Comparison of ENCODE assay signal across 23 cellular contexts in the genomic region with DNA sequence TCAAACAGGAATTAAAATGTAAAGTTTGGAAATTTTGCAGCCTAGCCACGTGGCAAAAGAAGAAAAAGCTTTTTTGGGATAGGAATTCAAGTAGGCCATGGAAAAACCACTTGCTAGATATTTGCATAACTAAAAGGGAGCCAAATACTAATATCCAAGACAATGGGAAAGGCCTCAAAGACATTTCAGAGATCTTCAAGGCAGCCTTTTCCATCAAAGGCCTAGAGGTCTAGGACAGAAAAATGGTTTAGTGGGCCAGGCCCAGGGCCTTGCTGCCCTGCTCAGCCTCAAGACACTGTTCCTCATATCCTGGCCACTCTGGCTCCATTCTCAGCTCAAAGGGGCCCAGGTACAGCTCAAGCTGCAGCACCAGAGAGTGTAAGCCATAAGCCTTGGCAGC.
"Had no signal": no experiment of that assay in that cellular context is flagged by ENCODE, and none has a peak within 500 bp of the region (broad histone marks: within the 10 kb centered on the region; RNA-seq: fewer than 3 reads in every experiment).

No MANE protein-coding gene starts in this region.

- H2AFZ ChIP-seq: parathyroid adenoma had no signal

- H3K4me3 ChIP-seq: heart left ventricle, left ventricle myocardium inferior, lung, mucosa of descending colon, right atrium auricular region, right lobe of liver, skin epidermis, spleen, tibial nerve, upper lobe of right lung had no signal

- H3K4me1 Mint-ChIP-seq: memory B cell; naive thymus-derived CD4-positive, alpha-beta T cell; stimulated activated effector memory CD8-positive, alpha-beta T cell treated with anti-CD3 and anti-CD28 coated beads, Interleukin-12 subunit alpha, Interleukin-12 subunit beta, amount 100 ng/mL, for 72 hours had no signal

- H3K27me3 Mint-ChIP-seq: memory B cell; natural killer cell treated with Interleukin-12 subunit alpha and Interleukin-12 subunit beta and Interleukin-15 and Interleukin-18, amount 100 ng/mL, for 72 hours; stimulated activated naive CD8-positive, alpha-beta T cell treated with anti-CD3 and anti-CD28 coated beads, Interleukin-15, Interleukin-2, amounts not matched to agents 100 ng/mL and 50 ng/mL, for 24 hours had no signal

- H3K9me3 ChIP-seq: mucosa of descending colon, right lobe of liver, upper lobe of right lung had no signal

- H3K9me3 Mint-ChIP-seq: stimulated activated effector memory CD8-positive, alpha-beta T cell treated with anti-CD3 and anti-CD28 coated beads, Interleukin-12 subunit alpha, Interleukin-12 subunit beta, amount 100 ng/mL, for 72 hours; stimulated activated naive CD8-positive, alpha-beta T cell treated with anti-CD3 and anti-CD28 coated beads, Interleukin-15, Interleukin-2, amounts not matched to agents 100 ng/mL and 50 ng/mL, for 24 hours had no signal

- H3K27ac ChIP-seq: heart left ventricle, left ventricle myocardium inferior, parathyroid adenoma, right atrium auricular region, right lobe of liver, skin epidermis, spleen, tibial nerve, upper lobe of right lung had no signal

- H3K9ac ChIP-seq: parathyroid adenoma had no signal

- H3K36me3 ChIP-seq: heart left ventricle, left ventricle myocardium inferior, right atrium auricular region, right lobe of liver, spleen, tibial nerve, upper lobe of right lung had no signal

- H3K27ac Mint-ChIP-seq: memory B cell; naive thymus-derived CD4-positive, alpha-beta T cell; natural killer cell treated with Interleukin-12 subunit alpha and Interleukin-12 subunit beta and Interleukin-15 and Interleukin-18, amount 100 ng/mL, for 72 hours; stimulated activated effector memory CD8-positive, alpha-beta T cell treated with anti-CD3 and anti-CD28 coated beads, Interleukin-12 subunit alpha, Interleukin-12 subunit beta, amount 100 ng/mL, for 72 hours; stimulated activated naive CD8-positive, alpha-beta T cell treated with anti-CD3 and anti-CD28 coated beads, Interleukin-15, Interleukin-2, amounts not matched to agents 100 ng/mL and 50 ng/mL, for 24 hours had no signal

- ATAC-seq: heart left ventricle; mucosa of descending colon; naive thymus-derived CD4-positive, alpha-beta T cell; natural killer cell treated with Interleukin-12 subunit alpha and Interleukin-12 subunit beta and Interleukin-15 and Interleukin-18, amount 100 ng/mL, for 72 hours; right lobe of liver; stimulated activated effector memory CD8-positive, alpha-beta T cell treated with anti-CD3 and anti-CD28 coated beads, Interleukin-12 subunit alpha, Interleukin-12 subunit beta, amount 100 ng/mL, for 72 hours; upper lobe of right lung had no signal

- FAIRE-seq: urothelium cell line had no signal

- H3K27me3 ChIP-seq: heart left ventricle, right atrium auricular region, right lobe of liver, spleen, tibial nerve, upper lobe of right lung had no signal

- H3K4me3 Mint-ChIP-seq: memory B cell; naive thymus-derived CD4-positive, alpha-beta T cell; natural killer cell treated with Interleukin-12 subunit alpha and Interleukin-12 subunit beta and Interleukin-15 and Interleukin-18, amount 100 ng/mL, for 72 hours; stimulated activated effector memory CD8-positive, alpha-beta T cell treated with anti-CD3 and anti-CD28 coated beads, Interleukin-12 subunit alpha, Interleukin-12 subunit beta, amount 100 ng/mL, for 72 hours; stimulated activated naive CD8-positive, alpha-beta T cell treated with anti-CD3 and anti-CD28 coated beads, Interleukin-15, Interleukin-2, amounts not matched to agents 100 ng/mL and 50 ng/mL, for 24 hours had no signal

- H3K36me3 Mint-ChIP-seq: memory B cell; naive thymus-derived CD4-positive, alpha-beta T cell; stimulated activated effector memory CD8-positive, alpha-beta T cell treated with anti-CD3 and anti-CD28 coated beads, Interleukin-12 subunit alpha, Interleukin-12 subunit beta, amount 100 ng/mL, for 72 hours had no signal

- H3K4me1 ChIP-seq: left ventricle myocardium inferior, parathyroid adenoma, right atrium auricular region, spleen, upper lobe of right lung had no signal

- DNase-seq: heart left ventricle; hypothalamus; islet precursor cell; left ventricle myocardium inferior; midbrain; mucosa of descending colon; naive thymus-derived CD4-positive, alpha-beta T cell; nucleus accumbens; right lobe of liver; spleen; stimulated activated CD4-positive, alpha-beta T cell treated with anti-CD3 and anti-CD28 coated beads, Interleukin-4, amount 100 ng/mL, for 24 hours; stimulated activated naive CD4-positive, alpha-beta T cell; upper lobe of right lung had no signal
